28 cellular contexts compared by ENCODE assay signal in genomic region chr10:71572962-71573361, GRCh38.
"Had no signal": no experiment of that assay in that cellular context is flagged by ENCODE, and none has a peak within 500 bp of the region (broad histone marks: within the 10 kb centered on the region; RNA-seq: fewer than 3 reads in every experiment).

No MANE protein-coding gene starts in this region.

- DNase-seq: activated B cell treated with CpG ODN at 0.5 μM for 24 hours; activated CD4-positive, alpha-beta T cell treated with anti-CD3 and anti-CD28 coated beads for 48 hours; activated CD4-positive, alpha-beta T cell treated with anti-CD3 and anti-CD28 coated beads, Interleukin-2, amount 50 U/mL, for 1 hour; activated CD4-positive, alpha-beta T cell treated with anti-CD3 and anti-CD28 coated beads, Interleukin-2, amount 50 U/mL, for 48 hours; activated CD8-positive, alpha-beta memory T cell treated with anti-CD3 and anti-CD28 coated beads for 24 hours; activated CD8-positive, alpha-beta T cell treated with anti-CD3 and anti-CD28 coated beads for 36 hours; activated effector memory CD4-positive, alpha-beta T cell treated with Interleukin-2 at 50 U/mL for 16 hours; activated gamma-delta T cell treated with Interleukin-2 at 50 U/mL for 16 hours; activated naive CD4-positive, alpha-beta T cell treated with anti-CD3 and anti-CD28 coated beads, Interleukin-2, amount 50 U/mL, for 16 hours; activated naive CD4-positive, alpha-beta T cell treated with Interleukin-2 at 50 U/mL for 16 hours; activated T-cell treated with anti-CD3 and anti-CD28 coated beads, Interleukin-2, amount 50 U/mL, for 4 hours; amniotic stem cell; anterior cingulate cortex; brain microvascular endothelial cell; effector CD4-positive, alpha-beta T cell; effector memory CD8-positive, alpha-beta T cell; erythroblast; foreskin keratinocyte; gastrocnemius medialis; glutamatergic neuron; heart left ventricle; T1000; WERI-Rb-1 had no signal

- FAIRE-seq: astrocyte had no signal

- ATAC-seq: activated CD4-positive, CD25-positive, alpha-beta regulatory T cell treated with anti-CD3 and anti-CD28 coated beads, Interleukin-2, amount 50 U/mL, for 24 hours; activated CD8-positive, alpha-beta T cell treated with anti-CD3 and anti-CD28 coated beads for 36 hours; activated T-cell treated with anti-CD3 and anti-CD28 coated beads, Interleukin-2, amount 50 U/mL, for 4 hours; activated T-helper 17 cell treated with anti-CD3 and anti-CD28 coated beads, Interleukin-2, amount 50 U/mL, for 72 hours; effector memory CD8-positive, alpha-beta T cell; foreskin keratinocyte; gastrocnemius medialis; heart left ventricle had no signal

- H3K27ac ChIP-seq: brain microvascular endothelial cell, coronary artery, esophagus muscularis mucosa, foreskin keratinocyte, gastrocnemius medialis, heart left ventricle had no signal

- H3K4me1 ChIP-seq: foreskin keratinocyte had no signal

- H3K4me3 ChIP-seq: coronary artery, esophagus muscularis mucosa, gastrocnemius medialis, heart left ventricle had no signal

- H3K36me3 ChIP-seq: brain microvascular endothelial cell, gastrocnemius medialis, heart left ventricle had no signal

- H3K9me3 ChIP-seq: esophagus muscularis mucosa, gastrocnemius medialis, heart left ventricle had no signal
